Comparison of ENCODE assay signal across 8 cellular contexts in the genomic region with DNA sequence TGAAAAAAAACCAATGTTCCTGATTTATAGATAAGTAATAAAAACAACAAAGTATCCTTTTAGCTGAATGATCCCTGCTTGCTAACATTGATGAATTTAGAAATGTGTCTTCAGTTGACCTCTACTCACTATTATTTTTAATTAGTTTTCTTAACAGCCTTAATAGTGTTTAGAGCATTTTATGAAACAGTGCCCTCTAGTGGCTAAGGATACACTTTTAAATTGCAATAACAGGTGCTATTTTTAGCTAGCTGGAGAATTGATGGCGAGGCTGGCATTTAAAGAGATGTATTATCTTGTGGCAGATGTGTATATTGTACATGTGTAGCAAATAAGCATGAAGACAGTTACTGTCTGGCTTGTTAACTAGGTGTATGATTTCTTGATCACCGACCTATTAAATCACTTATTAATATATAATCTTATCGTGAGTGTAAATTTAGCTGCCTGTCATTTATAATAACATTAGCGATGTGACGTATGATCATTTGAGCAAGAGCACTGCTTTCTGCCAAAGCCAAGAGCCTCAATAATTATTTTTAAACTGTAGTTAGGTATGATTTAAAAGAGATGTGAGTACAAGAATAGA.
DNase-seq lines count a peak whose midpoint lies in the region; ATAC-seq and TF ChIP-seq lines count a peak whose summit lies in the region.

No MANE protein-coding gene starts in this region.

- H3K27ac ChIP-seq in OCI-LY7 (ENCODE audit: low read depth, low read length, poor library complexity, severe bottlenecking) (no peak overlapping the region), fibroblast of lung (ENCODE audit: insufficient read depth, low read length) (no peak overlapping the region)

- H3K4me2 ChIP-seq in OCI-LY7 (ENCODE audit: low read length): no peak overlapping the region
- no peak overlapping the region for H3K4me2 ChIP-seq in fibroblast of lung (ENCODE audit: extremely low read depth, insufficient read depth, low read length)

- intact Hi-C loops in OCI-LY7 (cut with micrococcal nuclease; ENCODE audit: unreplicated experiment): loop anchor here (5.0 kb wide), 1 partner anchor 432 kb away; no protein-coding TSS in a partner anchor

- H3K9ac ChIP-seq in fibroblast of lung (ENCODE audit: insufficient read depth, low read length): no peak overlapping the region

- H3K36me3 ChIP-seq in OCI-LY7 (ENCODE audit: insufficient read depth, low read length): no peaks in the 10 kb centered on the region
- no peaks in the 10 kb centered on the region for H3K36me3 ChIP-seq in fibroblast of lung (ENCODE audit: control insufficient read depth, insufficient read depth, low read length)

- no peaks in the 10 kb centered on the region for H3K9me3 Mint-ChIP-seq in stimulated activated effector memory CD8-positive, alpha-beta T cell treated with anti-CD3 and anti-CD28 coated beads, Interleukin-12 subunit alpha, Interleukin-12 subunit beta, amount 100 ng/mL, for 72 hours

- H3K9me3 ChIP-seq in OCI-LY7 (ENCODE audit: low read length): no peaks in the 10 kb centered on the region
- no peaks in the 10 kb centered on the region for H3K9me3 ChIP-seq in fibroblast of lung (ENCODE audit: control insufficient read depth, insufficient read depth, low read depth, low read length)

- H4K20me1 ChIP-seq in OCI-LY7 (ENCODE audit: insufficient read depth, low read length) (no peaks in the 10 kb centered on the region), fibroblast of lung (ENCODE audit: control insufficient read depth, extremely low read depth, insufficient read depth, low read length) (no peaks in the 10 kb centered on the region)

- H2AFZ ChIP-seq in OCI-LY7 (ENCODE audit: low read length) (no peak overlapping the region), fibroblast of lung (ENCODE audit: low read length) (no peak overlapping the region)

- H3K4me1 ChIP-seq in OCI-LY7 (ENCODE audit: insufficient read depth, low read length, poor library complexity, severe bottlenecking): no peaks in the 10 kb centered on the region
- no peaks in the 10 kb centered on the region for H3K4me1 ChIP-seq in fibroblast of lung (ENCODE audit: control insufficient read depth, extremely low read depth, insufficient read depth, low read length)

- ATAC-seq in stimulated activated effector memory CD8-positive, alpha-beta T cell treated with anti-CD3 and anti-CD28 coated beads, Interleukin-12 subunit alpha, Interleukin-12 subunit beta, amount 100 ng/mL, for 72 hours: no peak

- H3K79me2 ChIP-seq in OCI-LY7 (ENCODE audit: insufficient read depth, low read depth, low read length): no peaks in the 10 kb centered on the region
- H3K79me2 ChIP-seq in fibroblast of lung (ENCODE audit: control insufficient read depth, insufficient read depth, low read length): no peaks in the 10 kb centered on the region

- H3K27ac Mint-ChIP-seq in stimulated activated effector memory CD8-positive, alpha-beta T cell treated with anti-CD3 and anti-CD28 coated beads, Interleukin-12 subunit alpha, Interleukin-12 subunit beta, amount 100 ng/mL, for 72 hours: no peak overlapping the region

- H3K9me2 ChIP-seq in OCI-LY7 (ENCODE audit: insufficient read depth, low read length): no peaks in the 10 kb centered on the region

- no TSS peak for BruUV-seq in OCI-LY7 (replicated peaks; lab: Mats Ljungman, UMichigan)

- H3K4me3 Mint-ChIP-seq in stimulated activated effector memory CD8-positive, alpha-beta T cell treated with anti-CD3 and anti-CD28 coated beads, Interleukin-12 subunit alpha, Interleukin-12 subunit beta, amount 100 ng/mL, for 72 hours: no peak overlapping the region

- no peaks in the 10 kb centered on the region for H3K4me1 Mint-ChIP-seq in stimulated activated effector memory CD8-positive, alpha-beta T cell treated with anti-CD3 and anti-CD28 coated beads, Interleukin-12 subunit alpha, Interleukin-12 subunit beta, amount 100 ng/mL, for 72 hours

- no peaks in the 10 kb centered on the region for H3K27me3 ChIP-seq in fibroblast of lung (ENCODE audit: control insufficient read depth, insufficient read depth, low read length)

- TF ChIP-seq CTCF in OCI-LY7 (conservative IDR thresholded peaks at IDR 0.05; ENCODE audit: low read length) (peak; percentile 90), fibroblast of lung (conservative IDR thresholded peaks at IDR 0.05 in 1 of 2, IDR thresholded peaks at IDR 0.05 in 1 of 2; ENCODE audit: low read depth in 1 of 2, low read length in 2 of 2) (peak; percentile 10 to 32)

- H3K36me3 Mint-ChIP-seq in stimulated activated effector memory CD8-positive, alpha-beta T cell treated with anti-CD3 and anti-CD28 coated beads, Interleukin-12 subunit alpha, Interleukin-12 subunit beta, amount 100 ng/mL, for 72 hours: no peaks in the 10 kb centered on the region

- H3K4me3 ChIP-seq in OCI-LY7 (ENCODE audit: low read depth, low read length, poor library complexity, severe bottlenecking) (no peak overlapping the region), fibroblast of lung (replicated peaks in 1 of 4; ENCODE audit: control extremely low read depth in 1 of 4, insufficient read depth in 1 of 4, low read depth in 3 of 4, low read length in 4 of 4) (no peak overlapping the region)

- CTCF ChIA-PET in OCI-LY7 (lab: Charles Lee; ENCODE audit: unreplicated experiment): no interaction called here

- POLR2A ChIA-PET in OCI-LY7 (lab: Charles Lee): interaction anchor here (1.2 kb wide), 1 partner anchor 12 kb away, joined by 3 read pairs; no protein-coding TSS in a partner anchor

- DNase-seq in EH (ENCODE audit: low read depth) (peak; percentile 25), HT-29 (ENCODE audit: low spot score) (peak; percentile 80), OCI-LY7 (ENCODE audit: low spot score) (peak; percentile 71), fibroblast of lung (ENCODE audit: low read depth in 2 of 2) (peak; percentile 26 to 37), retina (peak; percentile 31)
- DNase-seq in effector CD8-positive, alpha-beta T cell (lab: John Stamatoyannopoulos, UW): no peak
- DNase-seq in stimulated activated effector memory CD8-positive, alpha-beta T cell treated with anti-CD3 and anti-CD28 coated beads, Interleukin-12 subunit alpha, Interleukin-12 subunit beta, amount 100 ng/mL, for 72 hours (ENCODE audit: low spot score in 2 of 2): no peak
- DNase-seq in effector CD4-positive, alpha-beta T cell: no peak

Comparison
In these comparisons a context has a peak if more than half of its experiments do, and no peak if none do; other contexts are left out.
1. DNase-seq: peak in EH (single experiment), HT-29 (single experiment), OCI-LY7 (single experiment), fibroblast of lung (2 of 2) and retina (single experiment); none in effector CD8-positive, alpha-beta T cell (single experiment), stimulated activated effector memory CD8-positive, alpha-beta T cell treated with anti-CD3 and anti-CD28 coated beads, Interleukin-12 subunit alpha, Interleukin-12 subunit beta, amount 100 ng/mL, for 72 hours (0 of 2) and effector CD4-positive, alpha-beta T cell (single experiment).